ENCODE assay signal across 30 cellular contexts in genomic region chr20:19834783-19835182, GRCh38.
"Had no signal": no experiment of that assay in that cellular context is flagged by ENCODE, and none has a peak within 500 bp of the region (broad histone marks: within the 10 kb centered on the region; RNA-seq: fewer than 3 reads in every experiment).

No MANE protein-coding gene starts in this region.

- H3K4me3 Mint-ChIP-seq: activated CD4-positive, alpha-beta memory T cell treated with anti-CD3 and anti-CD28 coated beads for 36 hours; activated CD4-positive, alpha-beta T cell treated with anti-CD3 and anti-CD28 coated beads, Interleukin-2, amount 10 ng/mL, durations not matched to agents 7 days and 5 days; activated naive CD4-positive, alpha-beta T cell treated with anti-CD3 and anti-CD28 coated beads, Interleukin-2, amount 10 ng/mL, durations not matched to agents 7 days and 5 days; activated naive CD8-positive, alpha-beta T cell treated with anti-CD3 and anti-CD28 coated beads for 36 hours; T-cell had no signal

- ATAC-seq: Right ventricle myocardium inferior, T-cell had no signal

- H3K27me3 ChIP-seq: breast epithelium, MG63 had no signal

- DNase-seq: activated CD4-positive, alpha-beta memory T cell treated with anti-CD3 and anti-CD28 coated beads for 36 hours; activated CD4-positive, alpha-beta T cell treated with anti-CD3 and anti-CD28 coated beads, Interleukin-2, amount 10 ng/mL, durations not matched to agents 7 days and 5 days; activated CD4-positive, CD25-positive, alpha-beta regulatory T cell; activated gamma-delta T cell treated with Interleukin-2 at 50 U/mL for 16 hours; activated naive CD4-positive, alpha-beta T cell treated with anti-CD3 and anti-CD28 coated beads, Interleukin-2, amount 10 ng/mL, durations not matched to agents 7 days and 5 days; activated naive CD8-positive, alpha-beta T cell treated with anti-CD3 and anti-CD28 coated beads for 36 hours; activated T-cell treated with anti-CD3 and anti-CD28 coated beads for 4 hours; activated T-cell treated with anti-CD3 and anti-CD28 coated beads, Interleukin-2, amount 50 U/mL, for 48 hours; aorta; central memory CD4-positive, alpha-beta T cell; MG63; MV-4-11; NCI-H1092 treated with DMSO at 0.1 percent for 48 hours; NCI-H1417 treated with DMSO at 0.1 percent for 48 hours; NCI-H1694; NCI-H2029; NCI-H2107; NCI-H2171 treated with DMSO at 0.1 percent for 48 hours; NCI-H226; NCI-H510A; NCI-H526 treated with DMSO at 0.1 percent for 48 hours; RPMI8226; T-cell; T-helper 2 cell; T1000 had no signal

- H3K4me1 ChIP-seq: breast epithelium had no signal

- H3K9me3 Mint-ChIP-seq: activated CD4-positive, alpha-beta memory T cell treated with anti-CD3 and anti-CD28 coated beads for 36 hours; activated CD4-positive, alpha-beta T cell treated with anti-CD3 and anti-CD28 coated beads, Interleukin-2, amount 10 ng/mL, durations not matched to agents 7 days and 5 days; activated naive CD4-positive, alpha-beta T cell treated with anti-CD3 and anti-CD28 coated beads, Interleukin-2, amount 10 ng/mL, durations not matched to agents 7 days and 5 days; activated naive CD8-positive, alpha-beta T cell treated with anti-CD3 and anti-CD28 coated beads for 36 hours; activated T-helper 2 cell treated with anti-CD3 and anti-CD28 coated beads, Interferon-gamma antibody, Interleukin-2, Interleukin-4, amounts not matched to agents 10 μg/mL and 5 μg/mL and 100 μg/mL, durations not matched to agents 14 hours and 24 hours and 36 hours; T-cell had no signal

- H3K4me2 ChIP-seq: KMS-11 had no signal

- H3K9me3 ChIP-seq: breast epithelium, MG63 had no signal

- H3K36me3 Mint-ChIP-seq: activated CD4-positive, alpha-beta memory T cell treated with anti-CD3 and anti-CD28 coated beads for 36 hours; activated naive CD4-positive, alpha-beta T cell treated with anti-CD3 and anti-CD28 coated beads, Interleukin-2, amount 10 ng/mL, durations not matched to agents 7 days and 5 days; activated naive CD8-positive, alpha-beta T cell treated with anti-CD3 and anti-CD28 coated beads for 36 hours; T-cell had no signal

- H3K36me3 ChIP-seq: breast epithelium, MG63 had no signal

- H3K27ac ChIP-seq: breast epithelium, KMS-11, SK-N-MC had no signal

- H3K4me1 Mint-ChIP-seq: activated naive CD4-positive, alpha-beta T cell treated with anti-CD3 and anti-CD28 coated beads, Interleukin-2, amount 10 ng/mL, durations not matched to agents 7 days and 5 days had no signal

- H3K9ac ChIP-seq: KMS-11 had no signal

- H3K27ac Mint-ChIP-seq: activated CD4-positive, alpha-beta memory T cell treated with anti-CD3 and anti-CD28 coated beads for 36 hours; activated CD4-positive, alpha-beta T cell treated with anti-CD3 and anti-CD28 coated beads, Interleukin-2, amount 10 ng/mL, durations not matched to agents 7 days and 5 days; activated naive CD4-positive, alpha-beta T cell treated with anti-CD3 and anti-CD28 coated beads, Interleukin-2, amount 10 ng/mL, durations not matched to agents 7 days and 5 days; activated naive CD8-positive, alpha-beta T cell treated with anti-CD3 and anti-CD28 coated beads for 36 hours; activated T-helper 2 cell treated with anti-CD3 and anti-CD28 coated beads, Interferon-gamma antibody, Interleukin-2, Interleukin-4, amounts not matched to agents 10 μg/mL and 5 μg/mL and 100 μg/mL, durations not matched to agents 14 hours and 24 hours and 36 hours; T-cell had no signal

- H3K4me3 ChIP-seq: breast epithelium, MG63, SK-N-MC had no signal
